Comparison of ENCODE assay signal across 9 cellular contexts in the genomic region with DNA sequence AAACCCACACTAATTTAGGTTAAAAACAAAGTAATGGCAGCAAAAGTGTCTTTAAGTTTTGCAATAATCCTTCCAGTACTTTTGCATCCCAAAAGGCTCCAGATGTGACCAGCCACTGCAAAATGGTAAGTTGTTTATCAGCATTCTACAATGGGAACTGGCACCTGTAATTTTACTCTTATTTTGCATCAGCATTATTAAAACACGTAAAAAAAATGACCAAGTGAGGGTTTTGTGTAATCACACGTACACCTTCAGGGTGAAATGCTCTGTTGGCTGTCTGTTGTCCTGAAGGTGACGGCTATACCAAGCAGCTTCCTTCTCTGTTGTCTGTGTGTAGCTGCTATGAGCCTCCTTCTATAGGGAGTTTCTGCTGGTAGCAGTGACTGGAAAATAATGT. TPM values are rescaled to one million over a fixed set of nuclear protein-coding genes. Genes with fewer than 3 reads are reported as not detected.
A peak's percentile ranks its signal among the peaks of the same experiment; 100 is the strongest.
DNase-seq lines count a peak whose midpoint lies in the region; ATAC-seq and TF ChIP-seq lines count a peak whose summit lies in the region.
"Had no signal": no experiment of that assay in that cellular context is flagged by ENCODE, and none has a peak within 500 bp of the region (broad histone marks: within the 10 kb centered on the region; RNA-seq: fewer than 3 reads in every experiment).

No MANE protein-coding gene starts in this region.

- H3K27me3 Mint-ChIP-seq in Calu3 (ENCODE audit: unreplicated experiment) = no peaks in the 10 kb centered on the region

- TF ChIP-seq CTCF in breast epithelium (IDR thresholded peaks at IDR 0.05) (no peak), lower leg skin (IDR thresholded peaks at IDR 0.05) (no peak), Calu3 (IDR thresholded peaks at IDR 0.05; ENCODE audit: unreplicated experiment) (no peak)

- WGBS in lower leg skin, 2 donors = 7 to 11% methylated on average over 3 of the region's 3 CpGs

- TF ChIP-seq POLR2A in breast epithelium (IDR thresholded peaks at IDR 0.05) (no peak), lower leg skin (IDR thresholded peaks at IDR 0.05) (no peak)

- DNase-seq in NCI-H748 (lab: John Stamatoyannopoulos, UW; ENCODE audit: unreplicated experiment) (peak; percentile 21), NCI-H748 treated with DMSO at 0.1 percent for 48 hours (lab: John Stamatoyannopoulos, UW) (no peak), breast epithelium (ENCODE audit: low spot score in 2 of 2) (peak in 1 of 2 donors; percentile 72), lower leg skin (ENCODE audit: low spot score in 2 of 2) (peak; percentile 85 to 92), ureter (ENCODE audit: low spot score) (peak; percentile 74), Calu3 (no peak)
- DNase-seq in activated T-cell treated with anti-CD3 and anti-CD28 coated beads, Interleukin-2, amount 50 U/mL, for 1 hour = no peak

- ATAC-seq in HG03565 (IDR thresholded peaks at IDR 0.05; ENCODE audit: unreplicated experiment) = no peak

- no peaks in the 10 kb centered on the region for H3K36me3 ChIP-seq in breast epithelium
- H3K36me3 ChIP-seq: neutrophil had no signal

- no peaks in the 10 kb centered on the region for H3K36me3 Mint-ChIP-seq in Calu3 (ENCODE audit: insufficient read depth, unreplicated experiment)

- no peaks in the 10 kb centered on the region for H3K27me3 ChIP-seq in breast epithelium
- H3K27me3 ChIP-seq: neutrophil had no signal

- no TSS peak for BruUV-seq in Calu3 (replicated peaks; lab: Mats Ljungman, UMichigan)

- no peak overlapping the region for H3K27ac Mint-ChIP-seq in Calu3 (ENCODE audit: unreplicated experiment)

- no peak overlapping the region for H3K4me3 Mint-ChIP-seq in Calu3 (ENCODE audit: low read depth, unreplicated experiment)

- peaks cover 0 to 10% of the 10 kb centered on the region in 2 donors for H3K4me1 ChIP-seq in breast epithelium

- H3K4me1 Mint-ChIP-seq in Calu3 (ENCODE audit: low read depth, unreplicated experiment) = no peaks in the 10 kb centered on the region

- H3K4me3 ChIP-seq in breast epithelium (peak overlapping the region in 1 of 3 donors; percentile 36), lower leg skin (ENCODE audit: low read depth, poor library complexity, severe bottlenecking) (no peak overlapping the region)

- peak overlapping the region; percentile 56 to 71 for H3K27ac ChIP-seq in breast epithelium
- H3K27ac ChIP-seq: neutrophil had no signal

- intact Hi-C loops in breast epithelium (cut with DNase I; ENCODE audit: low total_unique reads) = no loop called here
- intact Hi-C loops in lower leg skin (cut with DNase I; ENCODE audit: low total_unique reads) = loop anchor here (5.0 to 10.0 kb wide), 2 partner anchors 36 to 67 kb away; a partner anchor contains a TSS
- intact Hi-C loops in Calu3 (cut with micrococcal nuclease; ENCODE audit: unreplicated experiment) = no loop called here

- no peaks in the 10 kb centered on the region for H3K9me3 Mint-ChIP-seq in Calu3 (ENCODE audit: low read depth, unreplicated experiment)

- no peaks in the 10 kb centered on the region for H3K9me3 ChIP-seq in breast epithelium
- H3K9me3 ChIP-seq: neutrophil had no signal

- CTCF ChIA-PET in Calu3 (lab: Charles Lee) = no interaction called here

RNA-seq across cellular contexts. Expression of a gene that starts 36.9 kb away (rescaled TPM):
- total RNA-seq in breast epithelium (100 to 1,000 TPM in 1 of 3 donors, 10 to 100 TPM in 2; 65.5 to 110 (median 76.6) TPM), lower leg skin (10 to 100 TPM; 45.3 to 83.1 (median 61.7) TPM), ureter (59.0 TPM), Calu3 (2022) (15.5 and 18.9 TPM in 2 replicates)

Comparison
In these comparisons a context has a peak if more than half of its experiments do, and no peak if none do; other contexts are left out.
1. DNase-seq: peak in NCI-H748 (single experiment), lower leg skin (2 of 2) and ureter (single experiment); none in NCI-H748 treated with DMSO at 0.1 percent for 48 hours (single experiment), Calu3 (single experiment) and activated T-cell treated with anti-CD3 and anti-CD28 coated beads, Interleukin-2, amount 50 U/mL, for 1 hour (single experiment).